In the genomic region with DNA sequence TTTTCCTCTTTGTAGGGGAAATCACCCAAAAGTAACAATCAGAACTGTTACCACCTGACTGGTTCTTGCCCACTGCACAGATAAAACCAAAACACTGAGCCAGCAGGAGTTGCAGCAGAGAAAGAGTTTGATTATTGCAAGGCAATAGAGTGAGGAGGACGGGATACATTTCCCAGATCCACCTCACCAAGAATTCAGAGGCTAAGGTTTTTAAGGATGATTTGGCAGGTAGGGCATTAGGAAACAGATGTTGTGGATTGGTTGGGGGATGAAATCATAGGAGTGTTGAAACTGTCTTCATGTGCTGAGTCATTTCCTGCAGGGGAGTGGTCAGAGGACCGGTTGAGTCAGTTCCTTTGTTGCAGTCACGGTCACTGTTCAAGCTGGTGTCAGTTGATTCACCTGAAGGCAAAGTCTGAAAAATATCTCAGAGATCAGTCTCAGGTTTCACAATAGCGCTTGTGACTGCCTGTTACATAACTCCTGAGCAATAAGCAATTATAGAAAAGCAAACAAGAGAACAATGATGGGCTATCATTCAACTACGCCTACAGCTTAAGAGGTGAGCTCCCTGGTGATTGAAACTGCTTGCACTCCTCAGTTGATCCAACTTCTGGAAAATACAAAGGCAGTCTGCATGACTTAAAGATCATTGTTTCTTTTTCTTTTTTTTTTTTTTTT, we compare ENCODE assay signal across 1 cellular context.
TF ChIP-seq lines count a peak whose summit lies in the region.

No MANE protein-coding gene starts in this region.

TF ChIP-seq in GM12878, 131 proteins besides CTCF, POLR2A, EP300 and RAD21 (continued from another document and continues in another):
- TF ChIP-seq, protein P1, sequence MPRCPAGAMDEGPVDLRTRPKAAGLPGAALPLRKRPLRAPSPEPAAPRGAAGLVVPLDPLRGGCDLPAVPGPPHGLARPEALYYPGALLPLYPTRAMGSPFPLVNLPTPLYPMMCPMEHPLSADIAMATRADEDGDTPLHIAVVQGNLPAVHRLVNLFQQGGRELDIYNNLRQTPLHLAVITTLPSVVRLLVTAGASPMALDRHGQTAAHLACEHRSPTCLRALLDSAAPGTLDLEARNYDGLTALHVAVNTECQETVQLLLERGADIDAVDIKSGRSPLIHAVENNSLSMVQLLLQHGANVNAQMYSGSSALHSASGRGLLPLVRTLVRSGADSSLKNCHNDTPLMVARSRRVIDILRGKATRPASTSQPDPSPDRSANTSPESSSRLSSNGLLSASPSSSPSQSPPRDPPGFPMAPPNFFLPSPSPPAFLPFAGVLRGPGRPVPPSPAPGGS (IDR thresholded peaks at IDR 0.05; ENCODE audit: borderline replicate concordance, insufficient read depth, low read depth, low read length, poor library complexity, severe bottlenecking), result peak; percentile 80
- TF ChIP-seq ELK1 (IDR thresholded peaks at IDR 0.05; ENCODE audit: low read depth, low read length), result no peak
- peak; percentile 95 for TF ChIP-seq CREM (IDR thresholded peaks at IDR 0.05; ENCODE audit: low read depth)
- TF ChIP-seq RUNX3 (IDR thresholded peaks at IDR 0.05; ENCODE audit: low read length), result peak; percentile 98
- no peak for TF ChIP-seq RELA (IDR thresholded peaks at IDR 0.05; ENCODE audit: borderline replicate concordance, partially characterized antibody)
- no peak; the same call in 1 of the 2 replicates for TF ChIP-seq USF2 (IDR thresholded peaks at IDR 0.05; ENCODE audit: borderline replicate concordance, low read depth, low read length)
- no peak; the same call in 1 of the 2 replicates for TF ChIP-seq ASH2L (IDR thresholded peaks at IDR 0.05; ENCODE audit: borderline replicate concordance, low read depth)
- TF ChIP-seq CHD1 (IDR thresholded peaks at IDR 0.05; ENCODE audit: low read depth, low read length), result 0 out of 2 replicates have a peak, but pooled peaks have one; percentile 20
- no peak for TF ChIP-seq KAT2A (conservative IDR thresholded peaks at IDR 0.05; ENCODE audit: control insufficient read depth, low read depth, low read length)
- peak; percentile 15; the same call in 1 of the 2 replicates for TF ChIP-seq SMC3 (IDR thresholded peaks at IDR 0.05; ENCODE audit: borderline replicate concordance, low read length)
- TF ChIP-seq, protein P2, sequence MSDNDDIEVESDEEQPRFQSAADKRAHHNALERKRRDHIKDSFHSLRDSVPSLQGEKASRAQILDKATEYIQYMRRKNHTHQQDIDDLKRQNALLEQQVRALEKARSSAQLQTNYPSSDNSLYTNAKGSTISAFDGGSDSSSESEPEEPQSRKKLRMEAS (IDR thresholded peaks at IDR 0.05; ENCODE audit: low read depth, low read length), result no peak
- TF ChIP-seq NFXL1 (IDR thresholded peaks at IDR 0.05; ENCODE audit: borderline replicate concordance), result no peak
- TF ChIP-seq, protein P3, sequence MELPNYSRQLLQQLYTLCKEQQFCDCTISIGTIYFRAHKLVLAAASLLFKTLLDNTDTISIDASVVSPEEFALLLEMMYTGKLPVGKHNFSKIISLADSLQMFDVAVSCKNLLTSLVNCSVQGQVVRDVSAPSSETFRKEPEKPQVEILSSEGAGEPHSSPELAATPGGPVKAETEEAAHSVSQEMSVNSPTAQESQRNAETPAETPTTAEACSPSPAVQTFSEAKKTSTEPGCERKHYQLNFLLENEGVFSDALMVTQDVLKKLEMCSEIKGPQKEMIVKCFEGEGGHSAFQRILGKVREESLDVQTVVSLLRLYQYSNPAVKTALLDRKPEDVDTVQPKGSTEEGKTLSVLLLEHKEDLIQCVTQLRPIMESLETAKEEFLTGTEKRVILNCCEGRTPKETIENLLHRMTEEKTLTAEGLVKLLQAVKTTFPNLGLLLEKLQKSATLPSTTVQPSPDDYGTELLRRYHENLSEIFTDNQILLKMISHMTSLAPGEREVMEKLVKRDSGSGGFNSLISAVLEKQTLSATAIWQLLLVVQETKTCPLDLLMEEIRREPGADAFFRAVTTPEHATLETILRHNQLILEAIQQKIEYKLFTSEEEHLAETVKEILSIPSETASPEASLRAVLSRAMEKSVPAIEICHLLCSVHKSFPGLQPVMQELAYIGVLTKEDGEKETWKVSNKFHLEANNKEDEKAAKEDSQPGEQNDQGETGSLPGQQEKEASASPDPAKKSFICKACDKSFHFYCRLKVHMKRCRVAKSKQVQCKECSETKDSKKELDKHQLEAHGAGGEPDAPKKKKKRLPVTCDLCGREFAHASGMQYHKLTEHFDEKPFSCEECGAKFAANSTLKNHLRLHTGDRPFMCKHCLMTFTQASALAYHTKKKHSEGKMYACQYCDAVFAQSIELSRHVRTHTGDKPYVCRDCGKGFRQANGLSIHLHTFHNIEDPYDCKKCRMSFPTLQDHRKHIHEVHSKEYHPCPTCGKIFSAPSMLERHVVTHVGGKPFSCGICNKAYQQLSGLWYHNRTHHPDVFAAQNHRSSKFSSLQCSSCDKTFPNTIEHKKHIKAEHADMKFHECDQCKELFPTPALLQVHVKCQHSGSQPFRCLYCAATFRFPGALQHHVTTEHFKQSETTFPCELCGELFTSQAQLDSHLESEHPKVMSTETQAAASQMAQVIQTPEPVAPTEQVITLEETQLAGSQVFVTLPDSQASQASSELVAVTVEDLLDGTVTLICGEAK (IDR thresholded peaks at IDR 0.05; ENCODE audit: borderline replicate concordance), result peak; percentile 55; the same call in 1 of the 2 replicates
- TF ChIP-seq POLR2AphosphoS2 (IDR thresholded peaks at IDR 0.05; ENCODE audit: low read depth, low read length), result peak; percentile 82
- no peak for TF ChIP-seq NRF1 (conservative IDR thresholded peaks at IDR 0.05; ENCODE audit: low read depth, low read length)
- TF ChIP-seq, protein P4, sequence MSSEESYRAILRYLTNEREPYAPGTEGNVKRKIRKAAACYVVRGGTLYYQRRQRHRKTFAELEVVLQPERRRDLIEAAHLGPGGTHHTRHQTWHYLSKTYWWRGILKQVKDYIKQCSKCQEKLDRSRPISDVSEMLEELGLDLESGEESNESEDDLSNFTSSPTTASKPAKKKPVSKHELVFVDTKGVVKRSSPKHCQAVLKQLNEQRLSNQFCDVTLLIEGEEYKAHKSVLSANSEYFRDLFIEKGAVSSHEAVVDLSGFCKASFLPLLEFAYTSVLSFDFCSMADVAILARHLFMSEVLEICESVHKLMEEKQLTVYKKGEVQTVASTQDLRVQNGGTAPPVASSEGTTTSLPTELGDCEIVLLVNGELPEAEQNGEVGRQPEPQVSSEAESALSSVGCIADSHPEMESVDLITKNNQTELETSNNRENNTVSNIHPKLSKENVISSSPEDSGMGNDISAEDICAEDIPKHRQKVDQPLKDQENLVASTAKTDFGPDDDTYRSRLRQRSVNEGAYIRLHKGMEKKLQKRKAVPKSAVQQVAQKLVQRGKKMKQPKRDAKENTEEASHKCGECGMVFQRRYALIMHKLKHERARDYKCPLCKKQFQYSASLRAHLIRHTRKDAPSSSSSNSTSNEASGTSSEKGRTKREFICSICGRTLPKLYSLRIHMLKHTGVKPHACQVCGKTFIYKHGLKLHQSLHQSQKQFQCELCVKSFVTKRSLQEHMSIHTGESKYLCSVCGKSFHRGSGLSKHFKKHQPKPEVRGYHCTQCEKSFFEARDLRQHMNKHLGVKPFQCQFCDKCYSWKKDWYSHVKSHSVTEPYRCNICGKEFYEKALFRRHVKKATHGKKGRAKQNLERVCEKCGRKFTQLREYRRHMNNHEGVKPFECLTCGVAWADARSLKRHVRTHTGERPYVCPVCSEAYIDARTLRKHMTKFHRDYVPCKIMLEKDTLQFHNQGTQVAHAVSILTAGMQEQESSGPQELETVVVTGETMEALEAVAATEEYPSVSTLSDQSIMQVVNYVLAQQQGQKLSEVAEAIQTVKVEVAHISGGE (CRISPR knock-in tag; IDR thresholded peaks at IDR 0.05), result no peak
- peak; percentile 81 for TF ChIP-seq CBFB (IDR thresholded peaks at IDR 0.05; ENCODE audit: low read depth)
- TF ChIP-seq MEF2A (IDR thresholded peaks at IDR 0.05; ENCODE audit: insufficient read depth, low read depth, low read length), result peak; percentile 81
- 0 out of 2 replicates have a peak, but pooled peaks have one; percentile 28 for TF ChIP-seq STAT3 (IDR thresholded peaks at IDR 0.05; ENCODE audit: low read depth, low read length)
- TF ChIP-seq BHLHE40 (IDR thresholded peaks at IDR 0.05; ENCODE audit: borderline replicate concordance in 1 of 2, low read depth in 2 of 2, low read length in 1 of 2), result peak; percentile 94
- TF ChIP-seq IKZF1 (conservative IDR thresholded peaks at IDR 0.05), result peak; percentile 96
- peak; percentile 89 for TF ChIP-seq PKNOX1 (IDR thresholded peaks at IDR 0.05)
- TF ChIP-seq, protein P5, sequence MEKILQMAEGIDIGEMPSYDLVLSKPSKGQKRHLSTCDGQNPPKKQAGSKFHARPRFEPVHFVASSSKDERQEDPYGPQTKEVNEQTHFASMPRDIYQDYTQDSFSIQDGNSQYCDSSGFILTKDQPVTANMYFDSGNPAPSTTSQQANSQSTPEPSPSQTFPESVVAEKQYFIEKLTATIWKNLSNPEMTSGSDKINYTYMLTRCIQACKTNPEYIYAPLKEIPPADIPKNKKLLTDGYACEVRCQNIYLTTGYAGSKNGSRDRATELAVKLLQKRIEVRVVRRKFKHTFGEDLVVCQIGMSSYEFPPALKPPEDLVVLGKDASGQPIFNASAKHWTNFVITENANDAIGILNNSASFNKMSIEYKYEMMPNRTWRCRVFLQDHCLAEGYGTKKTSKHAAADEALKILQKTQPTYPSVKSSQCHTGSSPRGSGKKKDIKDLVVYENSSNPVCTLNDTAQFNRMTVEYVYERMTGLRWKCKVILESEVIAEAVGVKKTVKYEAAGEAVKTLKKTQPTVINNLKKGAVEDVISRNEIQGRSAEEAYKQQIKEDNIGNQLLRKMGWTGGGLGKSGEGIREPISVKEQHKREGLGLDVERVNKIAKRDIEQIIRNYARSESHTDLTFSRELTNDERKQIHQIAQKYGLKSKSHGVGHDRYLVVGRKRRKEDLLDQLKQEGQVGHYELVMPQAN (conservative IDR thresholded peaks at IDR 0.05), result 0 out of 2 replicates have a peak, but pooled peaks have one; percentile 13
- no peak for TF ChIP-seq RB1 (IDR thresholded peaks at IDR 0.05; ENCODE audit: borderline replicate concordance)
- TF ChIP-seq, protein P6, sequence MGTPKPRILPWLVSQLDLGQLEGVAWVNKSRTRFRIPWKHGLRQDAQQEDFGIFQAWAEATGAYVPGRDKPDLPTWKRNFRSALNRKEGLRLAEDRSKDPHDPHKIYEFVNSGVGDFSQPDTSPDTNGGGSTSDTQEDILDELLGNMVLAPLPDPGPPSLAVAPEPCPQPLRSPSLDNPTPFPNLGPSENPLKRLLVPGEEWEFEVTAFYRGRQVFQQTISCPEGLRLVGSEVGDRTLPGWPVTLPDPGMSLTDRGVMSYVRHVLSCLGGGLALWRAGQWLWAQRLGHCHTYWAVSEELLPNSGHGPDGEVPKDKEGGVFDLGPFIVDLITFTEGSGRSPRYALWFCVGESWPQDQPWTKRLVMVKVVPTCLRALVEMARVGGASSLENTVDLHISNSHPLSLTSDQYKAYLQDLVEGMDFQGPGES (IDR thresholded peaks at IDR 0.05), result no peak
- peak; percentile 87; the same call in 2 of the 3 replicates for TF ChIP-seq POU2F2 (IDR thresholded peaks at IDR 0.05; ENCODE audit: borderline replicate concordance, low read depth, low read length)
- peak; percentile 68 for TF ChIP-seq E2F8 (IDR thresholded peaks at IDR 0.05; ENCODE audit: low read depth, partially characterized antibody)
- TF ChIP-seq YY1 (IDR thresholded peaks at IDR 0.05; ENCODE audit: low read depth, low read length), result peak; percentile 61; the same call in 1 of the 2 replicates
- TF ChIP-seq, protein P7, sequence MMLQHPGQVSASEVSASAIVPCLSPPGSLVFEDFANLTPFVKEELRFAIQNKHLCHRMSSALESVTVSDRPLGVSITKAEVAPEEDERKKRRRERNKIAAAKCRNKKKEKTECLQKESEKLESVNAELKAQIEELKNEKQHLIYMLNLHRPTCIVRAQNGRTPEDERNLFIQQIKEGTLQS (IDR thresholded peaks at IDR 0.05; ENCODE audit: borderline replicate concordance, extremely low read depth, low read depth, low read length), result no peak
- TF ChIP-seq EGR1 (IDR thresholded peaks at IDR 0.05; ENCODE audit: borderline replicate concordance in 1 of 2, low read depth in 2 of 2, low read length in 2 of 2), result 0 out of 3 replicates have a peak, but pooled peaks of 1 of the 2 experiments have one; percentile 31
- no peak for TF ChIP-seq ZNF274 (IDR thresholded peaks at IDR 0.05; ENCODE audit: insufficient read depth, insufficient read length)
- TF ChIP-seq MXI1 (IDR thresholded peaks at IDR 0.05; ENCODE audit: low read depth, low read length), result peak; percentile 50; the same call in 1 of the 2 replicates
- TF ChIP-seq ZNF217 (IDR thresholded peaks at IDR 0.05), result peak; percentile 94
